24 cellular contexts compared by ENCODE assay signal in genomic region chr12:58893421-58893986, GRCh38. TPM values are rescaled to one million over a fixed set of nuclear protein-coding genes. Genes with fewer than 3 reads are reported as not detected.
DNase-seq lines count a peak whose midpoint lies in the region; ATAC-seq and TF ChIP-seq lines count a peak whose summit lies in the region.
"Had no signal": no experiment of that assay in that cellular context is flagged by ENCODE, and none has a peak within 500 bp of the region (broad histone marks: within the 10 kb centered on the region; RNA-seq: fewer than 3 reads in every experiment).

No MANE protein-coding gene starts in this region.

- H3K27ac ChIP-seq in PC-3 (ENCODE audit: low read length) (no peak overlapping the region), dorsolateral prefrontal cortex (peak overlapping the region; percentile 2 to 95 (median 81)), layer of hippocampus (ENCODE audit: low read depth, low read length) (peak overlapping the region; percentile 69)
- H3K27ac ChIP-seq: cardiac muscle cell, neural progenitor cell, SJCRH30, uterus had no signal

- peak; percentile 61 for ATAC-seq in PC-3
- ATAC-seq in activated CD8-positive, alpha-beta memory T cell treated with anti-CD3 and anti-CD28 coated beads, Interleukin-2, amount 10 ng/mL, durations not matched to agents 7 days and 5 days, result no peak
- no peak for ATAC-seq in activated naive CD4-positive, alpha-beta T cell treated with anti-CD3 and anti-CD28 coated beads, Interleukin-2, amount 50 U/mL, for 72 hours
- ATAC-seq: activated CD8-positive, alpha-beta T cell treated with anti-CD3 and anti-CD28 coated beads, Interleukin-2, amount 10 ng/mL, durations not matched to agents 7 days and 5 days; HCT116; left cardiac atrium; stimulated activated naive CD8-positive, alpha-beta T cell treated with anti-CD3 and anti-CD28 coated beads, Interleukin-15, Interleukin-2, amounts not matched to agents 100 U/mL and 50 U/mL, for 24 hours had no signal

- H3K4me1 ChIP-seq in PC-3 (ENCODE audit: insufficient read depth, low read length), result peaks cover 32% of the 10 kb centered on the region
- H3K4me1 ChIP-seq: neural progenitor cell, SJCRH30 had no signal

- BruUV-seq in PC-3 (replicated peaks; lab: Mats Ljungman, UMichigan), result no TSS peak

- intact Hi-C loops in PC-3 (cut with micrococcal nuclease), result no loop called here
- intact Hi-C loops in dorsolateral prefrontal cortex (cut with DNase I), result no loop called here

- H3K4me3 Mint-ChIP-seq in activated CD8-positive, alpha-beta memory T cell treated with anti-CD3 and anti-CD28 coated beads, Interleukin-2, amount 10 ng/mL, durations not matched to agents 7 days and 5 days, result no peak overlapping the region
- H3K4me3 Mint-ChIP-seq: activated B cell treated with CpG ODN at 0.5 μM for 24 hours; activated CD8-positive, alpha-beta T cell treated with anti-CD3 and anti-CD28 coated beads, Interleukin-2, amount 10 ng/mL, durations not matched to agents 7 days and 5 days; activated naive CD8-positive, alpha-beta T cell treated with anti-CD3 and anti-CD28 coated beads for 36 hours; mesothelial cell of epicardium; neural progenitor cell had no signal

- H3K36me3 Mint-ChIP-seq in activated CD8-positive, alpha-beta memory T cell treated with anti-CD3 and anti-CD28 coated beads, Interleukin-2, amount 10 ng/mL, durations not matched to agents 7 days and 5 days, result no peaks in the 10 kb centered on the region
- no peaks in the 10 kb centered on the region for H3K36me3 Mint-ChIP-seq in activated naive CD4-positive, alpha-beta T cell treated with anti-CD3 and anti-CD28 coated beads, Interleukin-2, amount 50 U/mL, for 72 hours
- H3K36me3 Mint-ChIP-seq: activated naive CD8-positive, alpha-beta T cell treated with anti-CD3 and anti-CD28 coated beads for 36 hours had no signal

- H3K9me3 Mint-ChIP-seq in activated CD8-positive, alpha-beta memory T cell treated with anti-CD3 and anti-CD28 coated beads, Interleukin-2, amount 10 ng/mL, durations not matched to agents 7 days and 5 days (ENCODE audit: low read depth), result peaks cover 4% of the 10 kb centered on the region
- H3K9me3 Mint-ChIP-seq in activated naive CD4-positive, alpha-beta T cell treated with anti-CD3 and anti-CD28 coated beads, Interleukin-2, amount 50 U/mL, for 72 hours, result no peaks in the 10 kb centered on the region
- H3K9me3 Mint-ChIP-seq: activated B cell treated with CpG ODN at 0.5 μM for 24 hours; activated naive CD8-positive, alpha-beta T cell treated with anti-CD3 and anti-CD28 coated beads for 36 hours; mesothelial cell of epicardium; neural progenitor cell had no signal

- no peaks in the 10 kb centered on the region for H3K4me1 Mint-ChIP-seq in activated CD8-positive, alpha-beta memory T cell treated with anti-CD3 and anti-CD28 coated beads, Interleukin-2, amount 10 ng/mL, durations not matched to agents 7 days and 5 days
- H3K4me1 Mint-ChIP-seq: activated B cell treated with CpG ODN at 0.5 μM for 24 hours; activated naive CD8-positive, alpha-beta T cell treated with anti-CD3 and anti-CD28 coated beads for 36 hours had no signal

- H3K4me3 ChIP-seq in PC-3 (ENCODE audit: low read length), result no peak overlapping the region
- peak overlapping the region in 15 of 59 donors; percentile 7 to 50 (median 24) for H3K4me3 ChIP-seq in dorsolateral prefrontal cortex
- H3K4me3 ChIP-seq: cardiac muscle cell, neural progenitor cell, SJCRH30, uterus had no signal

- CTCF ChIA-PET in PC-3 (lab: Charles Lee), result no interaction called here
- CTCF ChIA-PET in activated CD8-positive, alpha-beta memory T cell treated with anti-CD3 and anti-CD28 coated beads, Interleukin-2, amount 10 ng/mL, durations not matched to agents 7 days and 5 days (lab: Charles Lee), result no interaction called here

- peaks cover 14% of the 10 kb centered on the region for H3K36me3 ChIP-seq in PC-3 (ENCODE audit: low read depth, low read length)
- H3K36me3 ChIP-seq: neural progenitor cell, uterus had no signal

- H3K27me3 ChIP-seq in PC-3 (ENCODE audit: low read length) (no peaks in the 10 kb centered on the region), dorsolateral prefrontal cortex (no peaks in the 10 kb centered on the region), layer of hippocampus (ENCODE audit: control insufficient read depth, insufficient read depth, low read length) (no peaks in the 10 kb centered on the region)
- H3K27me3 ChIP-seq: cardiac muscle cell, neural progenitor cell, SJCRH30, uterus had no signal

- POLR2A ChIA-PET in PC-3 (lab: Charles Lee; ENCODE audit: unreplicated experiment), result no interaction called here

- H3K27ac Mint-ChIP-seq in activated CD8-positive, alpha-beta memory T cell treated with anti-CD3 and anti-CD28 coated beads, Interleukin-2, amount 10 ng/mL, durations not matched to agents 7 days and 5 days, result no peak overlapping the region
- H3K27ac Mint-ChIP-seq in activated naive CD4-positive, alpha-beta T cell treated with anti-CD3 and anti-CD28 coated beads, Interleukin-2, amount 50 U/mL, for 72 hours, result no peak overlapping the region
- H3K27ac Mint-ChIP-seq: activated B cell treated with CpG ODN at 0.5 μM for 24 hours; activated CD8-positive, alpha-beta T cell treated with anti-CD3 and anti-CD28 coated beads, Interleukin-2, amount 10 ng/mL, durations not matched to agents 7 days and 5 days; activated naive CD8-positive, alpha-beta T cell treated with anti-CD3 and anti-CD28 coated beads for 36 hours; mesothelial cell of epicardium had no signal

- H3K79me2 ChIP-seq in PC-3 (ENCODE audit: low read length), result peaks cover 21% of the 10 kb centered on the region; the same call in 1 of the 2 replicates

- H3F3A ChIP-seq in PC-3 (ENCODE audit: low read length, unreplicated experiment), result no peaks in the 10 kb centered on the region

- no peak for TF ChIP-seq CTCF in PC-3 (conservative IDR thresholded peaks at IDR 0.05; ENCODE audit: low read depth, low read length)
- TF ChIP-seq CTCF in dorsolateral prefrontal cortex (IDR thresholded peaks at IDR 0.05 in 54 of 56, conservative IDR thresholded peaks at IDR 0.05 in 2 of 56; ENCODE audit: low read depth in 1 of 56, partially characterized antibody in 56 of 56), result no peak

- no peak overlapping the region for H3K9ac ChIP-seq in PC-3 (ENCODE audit: low read length)
- H3K9ac ChIP-seq: neural progenitor cell had no signal

- DNase-seq in PC-3 (peak; percentile 76), dorsolateral prefrontal cortex (no peak), HuH-7 (ENCODE audit: low spot score) (no peak)
- DNase-seq in activated CD8-positive, alpha-beta memory T cell treated with anti-CD3 and anti-CD28 coated beads, Interleukin-2, amount 10 ng/mL, durations not matched to agents 7 days and 5 days, result no peak
- DNase-seq in activated CD8-positive, alpha-beta memory T cell treated with anti-CD3 and anti-CD28 coated beads, Interleukin-2, amount 50 U/mL, for 4 hours, result no peak
- no peak for DNase-seq in activated naive CD4-positive, alpha-beta T cell treated with anti-CD3 and anti-CD28 coated beads, Interleukin-2, amount 50 U/mL, for 72 hours (ENCODE audit: low spot score in 2 of 2)
- DNase-seq: activated B cell treated with CpG ODN at 0.5 μM for 24 hours; activated CD8-positive, alpha-beta T cell treated with anti-CD3 and anti-CD28 coated beads, Interleukin-2, amount 10 ng/mL, durations not matched to agents 7 days and 5 days; activated naive CD8-positive, alpha-beta T cell treated with anti-CD3 and anti-CD28 coated beads for 36 hours; AML-193; effector CD8-positive, alpha-beta T cell; left cardiac atrium; NCI-H526; right cardiac atrium; SJCRH30; stimulated activated naive CD8-positive, alpha-beta T cell treated with anti-CD3 and anti-CD28 coated beads, Interleukin-15, Interleukin-2, amounts not matched to agents 100 U/mL and 50 U/mL, for 24 hours; T-helper 2 cell; uterus had no signal

- no peaks in the 10 kb centered on the region for H3K9me2 ChIP-seq in PC-3 (replicated peaks; ENCODE audit: low read length)

- H3K9me3 ChIP-seq in PC-3 (ENCODE audit: low read length), result no peaks in the 10 kb centered on the region
- H3K9me3 ChIP-seq: SJCRH30, uterus had no signal

- H2AFZ ChIP-seq in PC-3 (ENCODE audit: low read length), result no peak overlapping the region
- H2AFZ ChIP-seq: neural progenitor cell had no signal

- H3K27me3 Mint-ChIP-seq in activated CD8-positive, alpha-beta memory T cell treated with anti-CD3 and anti-CD28 coated beads, Interleukin-2, amount 10 ng/mL, durations not matched to agents 7 days and 5 days, result no peaks in the 10 kb centered on the region
- H3K27me3 Mint-ChIP-seq: activated B cell treated with CpG ODN at 0.5 μM for 24 hours; activated naive CD8-positive, alpha-beta T cell treated with anti-CD3 and anti-CD28 coated beads for 36 hours had no signal

- H3K4me2 ChIP-seq in PC-3 (ENCODE audit: low read length), result peak overlapping the region; percentile 38
- H3K4me2 ChIP-seq: neural progenitor cell had no signal

- no peaks in the 10 kb centered on the region for H4K20me1 ChIP-seq in PC-3 (ENCODE audit: low read length)

RNA-seq across cellular contexts. Expression of gene LRIG3, which starts 26.8 kb away (rescaled TPM):
- total RNA-seq in PC-3 (2014; rRNA removed), result 8.6 and 10.8 TPM in 2 replicates
- 10 to 100 TPM in 58 of 120 experiments, 1 to 10 TPM in 62; 3.5 to 26.0 (median 9.9) TPM for total RNA-seq in dorsolateral prefrontal cortex
- total RNA-seq in activated CD8-positive, alpha-beta memory T cell treated with anti-CD3 and anti-CD28 coated beads, Interleukin-2, amount 10 ng/mL, durations not matched to agents 7 days and 5 days, result under 1 TPM in 1 of 2 experiments, not detected in 1; 0.30 TPM
- not detected for total RNA-seq in activated naive CD4-positive, alpha-beta T cell treated with anti-CD3 and anti-CD28 coated beads, Interleukin-2, amount 50 U/mL, for 72 hours
- total RNA-seq: activated B cell treated with CpG ODN at 0.5 μM for 24 hours; activated CD8-positive, alpha-beta T cell treated with anti-CD3 and anti-CD28 coated beads, Interleukin-2, amount 10 ng/mL, durations not matched to agents 7 days and 5 days; activated naive CD8-positive, alpha-beta T cell treated with anti-CD3 and anti-CD28 coated beads for 36 hours; OCI-LY7 had no signal
